In the genomic region with DNA sequence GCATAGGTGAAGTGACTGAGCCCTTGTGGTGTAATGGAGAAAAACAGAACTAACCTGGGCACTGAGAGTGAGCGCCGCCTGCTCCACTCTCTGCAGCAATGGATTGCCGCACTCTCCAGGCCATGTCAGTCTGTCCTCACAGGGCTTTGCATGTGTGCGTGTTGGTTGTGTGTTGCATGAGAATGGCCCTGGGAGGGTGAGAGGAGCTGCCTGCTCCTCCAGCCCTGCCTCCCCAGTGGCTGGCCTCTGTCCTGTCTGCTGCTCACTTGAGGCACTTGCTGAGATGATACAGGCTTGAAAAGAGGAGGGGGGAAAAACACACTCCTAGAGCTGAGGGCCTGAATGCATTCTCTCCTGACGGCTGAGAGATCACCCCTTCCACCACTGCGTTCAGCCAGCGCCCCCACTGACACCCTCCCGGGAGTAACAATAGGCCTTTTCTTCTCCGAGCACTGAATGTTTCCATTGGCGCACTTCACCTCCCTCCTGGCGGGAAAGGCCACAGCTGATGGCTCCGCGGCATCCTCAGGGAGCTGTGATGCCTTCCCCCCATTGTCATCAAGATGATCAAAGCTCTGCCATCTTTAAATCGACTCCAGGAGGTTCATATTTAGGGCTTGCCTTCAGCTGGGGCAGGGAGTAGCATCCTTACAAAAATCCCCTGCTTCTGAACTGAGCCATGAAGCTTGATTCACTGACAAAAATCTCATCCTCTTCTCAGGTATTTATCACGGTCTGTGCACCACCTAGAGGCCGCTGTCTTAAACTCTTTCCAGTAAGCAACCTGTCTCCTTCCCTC, we compare ENCODE assay signal across 9 cellular contexts. TPM values are rescaled to one million over a fixed set of nuclear protein-coding genes. Genes with fewer than 3 reads are reported as not detected.
DNase-seq lines count a peak whose midpoint lies in the region; ATAC-seq and TF ChIP-seq lines count a peak whose summit lies in the region.
"Had no signal": no experiment of that assay in that cellular context is flagged by ENCODE, and none has a peak within 500 bp of the region (broad histone marks: within the 10 kb centered on the region; RNA-seq: fewer than 3 reads in every experiment).

No MANE protein-coding gene starts in this region.

- H3K36me3 ChIP-seq in cardiac muscle cell, result no peaks in the 10 kb centered on the region
- no peaks in the 10 kb centered on the region for H3K36me3 ChIP-seq in left ventricle myocardium inferior

- H3K27me3 ChIP-seq in cardiac muscle cell, result peaks cover 7% of the 10 kb centered on the region
- no peaks in the 10 kb centered on the region for H3K27me3 ChIP-seq in left ventricle myocardium inferior (ENCODE audit: low read depth)

- H3K36me3 Mint-ChIP-seq in progenitor cell of endocrine pancreas (ENCODE audit: insufficient read depth), result no peaks in the 10 kb centered on the region

- ATAC-seq in Right ventricle myocardium inferior, result no peak
- peak; percentile 62 for ATAC-seq in HG03066 (IDR thresholded peaks at IDR 0.05; ENCODE audit: low read depth, unreplicated experiment)

- intact Hi-C loops in Right ventricle myocardium inferior (cut with DNase I) (loop anchor here (1.0 to 10.0 kb wide), 4 partner anchors 29 to 713 kb away; partner anchors contain the start of genes CCDC148 and PKP4), left ventricle myocardium inferior (cut with micrococcal nuclease) (no loop called here)

- H3K9me3 Mint-ChIP-seq in progenitor cell of endocrine pancreas (ENCODE audit: low read depth), result no peaks in the 10 kb centered on the region
- H3K9me3 Mint-ChIP-seq: dendritic cell treated with granulocyte-macrophage colony-stimulating factor and Interleukin-4, amounts not matched to agents 40 ng/mL and 50 ng/mL, for 4 days had no signal

- TF ChIP-seq CTCF in cardiac muscle cell (IDR thresholded peaks at IDR 0.05; ENCODE audit: low read depth, low read length) (peak; percentile 58), left ventricle myocardium inferior (IDR thresholded peaks at IDR 0.05; ENCODE audit: borderline replicate concordance) (peak; percentile 69), progenitor cell of endocrine pancreas (IDR thresholded peaks at IDR 0.05; ENCODE audit: unreplicated experiment) (peak; percentile 69)

- H3K27me3 Mint-ChIP-seq in progenitor cell of endocrine pancreas, result peaks cover 28% of the 10 kb centered on the region

- DNase-seq in cardiac muscle cell (ENCODE audit: low read depth in 1 of 2, low spot score in 1 of 2) (peak; percentile 78), Right ventricle myocardium inferior (ENCODE audit: missing footprints) (no peak), NCI-H524 treated with DMSO at 0.1 percent for 48 hours (lab: John Stamatoyannopoulos, UW) (peak; percentile 67), left ventricle myocardium inferior (peak; percentile 24), progenitor cell of endocrine pancreas (ENCODE audit: low spot score, unreplicated experiment) (no peak), OCI-M2 (lab: John Stamatoyannopoulos, UW; ENCODE audit: unreplicated experiment) (no peak)
- peak; percentile 44 for DNase-seq in activated naive CD4-positive, alpha-beta T cell treated with anti-CD3 and anti-CD28 coated beads, Interleukin-2, amount 50 U/mL, for 16 hours

- H3K27ac Mint-ChIP-seq in progenitor cell of endocrine pancreas, result peak overlapping the region; percentile 2
- H3K27ac Mint-ChIP-seq: dendritic cell treated with granulocyte-macrophage colony-stimulating factor and Interleukin-4, amounts not matched to agents 40 ng/mL and 50 ng/mL, for 4 days had no signal

- H3K9me3 ChIP-seq in cardiac muscle cell (ENCODE audit: low read depth) (no peaks in the 10 kb centered on the region), left ventricle myocardium inferior (replicated peaks) (no peaks in the 10 kb centered on the region)

- peaks cover 6% of the 10 kb centered on the region for H3K4me1 Mint-ChIP-seq in progenitor cell of endocrine pancreas (ENCODE audit: low read depth)

- H3K4me3 Mint-ChIP-seq in progenitor cell of endocrine pancreas (ENCODE audit: low read depth), result no peak overlapping the region
- H3K4me3 Mint-ChIP-seq: dendritic cell treated with granulocyte-macrophage colony-stimulating factor and Interleukin-4, amounts not matched to agents 40 ng/mL and 50 ng/mL, for 4 days had no signal

- H3K27ac ChIP-seq in cardiac muscle cell, result no peak overlapping the region
- H3K27ac ChIP-seq in left ventricle myocardium inferior (replicated peaks), result peak overlapping the region; percentile 42

- H3K4me3 ChIP-seq in cardiac muscle cell (no peak overlapping the region), left ventricle myocardium inferior (no peak overlapping the region)

- H3K4me1 ChIP-seq in cardiac muscle cell (ENCODE audit: low read depth) (peaks cover 3% of the 10 kb centered on the region), left ventricle myocardium inferior (peaks cover 67% of the 10 kb centered on the region)

RNA-seq across cellular contexts. Expression of gene DAPL1, which starts 49.9 kb away (rescaled TPM):
- not detected in 2 replicates for total RNA-seq in cardiac muscle cell
- not detected in 2 replicates for polyA plus RNA-seq in cardiac muscle cell
- total RNA-seq in Right ventricle myocardium inferior, result not detected
- total RNA-seq in left ventricle myocardium inferior, result not detected
- total RNA-seq in progenitor cell of endocrine pancreas, result not detected in 2 replicates

Comparison
In these comparisons a context has a peak if more than half of its experiments do, and no peak if none do; other contexts are left out.
1. DNase-seq: peak in cardiac muscle cell (2 of 2), NCI-H524 treated with DMSO at 0.1 percent for 48 hours (single experiment), activated naive CD4-positive, alpha-beta T cell treated with anti-CD3 and anti-CD28 coated beads, Interleukin-2, amount 50 U/mL, for 16 hours (single experiment) and left ventricle myocardium inferior (single experiment); none in Right ventricle myocardium inferior (single experiment), progenitor cell of endocrine pancreas (single experiment) and OCI-M2 (single experiment).
2. Peak in every context shown above with its lines, with median percentiles within 50 percentile points of each other: CTCF ChIP-seq.